In the genomic region with DNA sequence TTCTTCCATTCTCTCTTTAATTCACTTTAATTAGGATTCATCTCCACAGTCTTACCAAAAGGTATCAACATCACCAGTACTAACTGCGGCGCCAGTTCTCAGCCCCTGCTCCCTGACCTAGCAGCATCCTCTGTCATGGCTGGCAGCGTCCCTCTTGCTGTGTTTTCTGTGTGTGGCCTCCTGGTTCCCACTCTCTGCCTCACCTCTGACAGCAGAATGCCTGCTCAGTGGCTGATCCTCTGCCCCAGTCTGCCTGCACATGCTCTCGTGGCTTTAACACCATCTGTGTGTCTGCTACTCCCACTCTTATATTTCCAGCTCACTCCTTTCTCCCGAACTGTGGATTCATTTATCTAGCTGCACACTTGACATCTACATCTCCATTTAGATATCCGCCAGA, we compare ENCODE assay signal across 20 cellular contexts.
A peak's percentile ranks its signal among the peaks of the same experiment; 100 is the strongest.
DNase-seq lines count a peak whose midpoint lies in the region; ATAC-seq, FAIRE-seq and TF ChIP-seq lines count a peak whose summit lies in the region.
"Had no signal": no experiment of that assay in that cellular context is flagged by ENCODE, and none has a peak within 500 bp of the region (broad histone marks: within the 10 kb centered on the region; RNA-seq: fewer than 3 reads in every experiment).

No MANE protein-coding gene starts in this region.

- H3K9ac ChIP-seq in DND-41 (ENCODE audit: low read depth, low read length), result no peak overlapping the region
- no peak overlapping the region for H3K9ac ChIP-seq in H1 (replicated peaks in 1 of 4; ENCODE audit: extremely low read depth in 1 of 4, low read depth in 3 of 4, low read length in 3 of 4)
- H3K9ac ChIP-seq in neuronal stem cell (ENCODE audit: low read depth, low read length, poor library complexity), result no peak overlapping the region

- no peak overlapping the region for H3K18ac ChIP-seq in H1 (ENCODE audit: extremely low read depth, low read length)
- no peak overlapping the region for H3K18ac ChIP-seq in neuronal stem cell (ENCODE audit: low read length)

- no peak overlapping the region for H4K8ac ChIP-seq in H1 (ENCODE audit: extremely low read depth, insufficient read depth, low read length)
- no peak overlapping the region for H4K8ac ChIP-seq in neuronal stem cell (ENCODE audit: low read depth, low read length)

- no peak overlapping the region for H3K23ac ChIP-seq in H1 (ENCODE audit: insufficient read length)
- no peak overlapping the region for H3K23ac ChIP-seq in neuronal stem cell (ENCODE audit: low read depth, low read length, poor library complexity)

- H3K56ac ChIP-seq in H1 (replicated peaks; ENCODE audit: insufficient read length, low read depth, low read length), result no peak overlapping the region

- DNase-seq in Ammon's horn (ENCODE audit: low spot score) (peak; percentile 40), DND-41 (no peak), H1 (ENCODE audit: low read depth in 1 of 2, low spot score in 2 of 2) (no peak), neuronal stem cell (ENCODE audit: low spot score) (no peak), NAMALWA (ENCODE audit: low spot score) (no peak)
- no peak for DNase-seq in activated naive CD8-positive, alpha-beta T cell treated with anti-CD3 and anti-CD28 coated beads, Interleukin-2, amount 50 U/mL, for 24 hours
- no peak for DNase-seq in activated naive CD4-positive, alpha-beta T cell treated with anti-CD3 and anti-CD28 coated beads for 36 hours
- DNase-seq: ACHN; Caco-2; CD4-positive, alpha-beta T cell; DMS79 treated with DMSO at 0.1 percent for 48 hours; EL; GOT3; H9; KG1 had no signal

- H2BK5ac ChIP-seq in H1 (ENCODE audit: low read depth, low read length) (no peak overlapping the region), neuronal stem cell (ENCODE audit: low read length) (no peak overlapping the region)

- H4K91ac ChIP-seq in H1 (replicated peaks; ENCODE audit: insufficient read length, low read length) (no peak overlapping the region), neuronal stem cell (ENCODE audit: low read depth, low read length, poor library complexity) (no peak overlapping the region)

- H3K79me2 ChIP-seq in DND-41 (ENCODE audit: insufficient read depth, low read length) (no peaks in the 10 kb centered on the region), H1 (ENCODE audit: control insufficient read depth in 1 of 2, insufficient read depth in 2 of 2, low read length in 2 of 2) (no peaks in the 10 kb centered on the region)

- H2BK120ac ChIP-seq in H1 (replicated peaks; ENCODE audit: low read depth, low read length) (no peak overlapping the region), neuronal stem cell (ENCODE audit: low read depth, low read length) (no peak overlapping the region)

- H2AFZ ChIP-seq in DND-41 (ENCODE audit: low read depth, low read length) (no peak overlapping the region), H1 (ENCODE audit: low read length) (peak overlapping the region; percentile 20; the same call in 1 of the 2 replicates), neuronal stem cell (ENCODE audit: low read length) (peak overlapping the region; percentile 34)

- H3K4me1 ChIP-seq in DND-41 (ENCODE audit: insufficient read depth, low read length) (peaks cover 19% of the 10 kb centered on the region), H1 (replicated peaks in 1 of 4; ENCODE audit: control insufficient read depth in 3 of 4, insufficient read depth in 4 of 4, low read length in 3 of 4) (no peaks in the 10 kb centered on the region), neuronal stem cell (ENCODE audit: control insufficient read depth in 2 of 2, insufficient read depth in 1 of 2, low read depth in 1 of 2, low read length in 2 of 2) (peaks cover 0 to 2% of the 10 kb centered on the region in 2 donors)
- H3K4me1 ChIP-seq: Caco-2 had no signal

- TF ChIP-seq RAD21 in H1 (IDR thresholded peaks at IDR 0.05 in 1 of 2, conservative IDR thresholded peaks at IDR 0.05 in 1 of 2; ENCODE audit: low read depth in 2 of 2, low read length in 2 of 2), result no peak

- CTCF ChIA-PET in H1 (lab: Charles Lee; ENCODE audit: partially characterized antibody), result no interaction called here
- CTCF ChIA-PET in activated naive CD4-positive, alpha-beta T cell treated with anti-CD3 and anti-CD28 coated beads for 36 hours (lab: Charles Lee), result no interaction called here

- ATAC-seq in DND-41 (ENCODE audit: insufficient read depth, low read depth), result 0 out of 3 replicates have a peak, but pooled peaks have one; percentile 34
- no peak for ATAC-seq in activated naive CD8-positive, alpha-beta T cell treated with anti-CD3 and anti-CD28 coated beads, Interleukin-2, amount 50 U/mL, for 24 hours

- no peaks in the 10 kb centered on the region for H3K9me3 Mint-ChIP-seq in activated naive CD8-positive, alpha-beta T cell treated with anti-CD3 and anti-CD28 coated beads, Interleukin-2, amount 50 U/mL, for 24 hours
- no peaks in the 10 kb centered on the region for H3K9me3 Mint-ChIP-seq in activated naive CD4-positive, alpha-beta T cell treated with anti-CD3 and anti-CD28 coated beads for 36 hours
- H3K9me3 Mint-ChIP-seq: CD4-positive, alpha-beta T cell; H9 had no signal

- intact Hi-C loops in activated naive CD4-positive, alpha-beta T cell treated with anti-CD3 and anti-CD28 coated beads for 36 hours (cut with micrococcal nuclease), result no loop called here

- H3K4me3 Mint-ChIP-seq in activated naive CD8-positive, alpha-beta T cell treated with anti-CD3 and anti-CD28 coated beads, Interleukin-2, amount 50 U/mL, for 24 hours, result no peak overlapping the region
- no peak overlapping the region for H3K4me3 Mint-ChIP-seq in activated naive CD4-positive, alpha-beta T cell treated with anti-CD3 and anti-CD28 coated beads for 36 hours
- H3K4me3 Mint-ChIP-seq: CD4-positive, alpha-beta T cell; H9 had no signal

- no peak for TF ChIP-seq EP300 in H1 (IDR thresholded peaks at IDR 0.05; ENCODE audit: borderline replicate concordance in 1 of 2, low read depth in 2 of 2, low read length in 2 of 2)

- H3K9me3 ChIP-seq in DND-41 (ENCODE audit: insufficient read depth, low read length, severe bottlenecking) (no peaks in the 10 kb centered on the region), H1 (ENCODE audit: insufficient read depth in 2 of 2, low read depth in 1 of 2, low read length in 1 of 2) (no peaks in the 10 kb centered on the region), neuronal stem cell (replicated peaks in 1 of 2; ENCODE audit: control insufficient read depth in 2 of 2, insufficient read depth in 1 of 2, low read depth in 1 of 2, low read length in 2 of 2) (no peaks in the 10 kb centered on the region)
- H3K9me3 ChIP-seq: Caco-2 had no signal

- H2BK12ac ChIP-seq in H1 (ENCODE audit: low read depth, low read length) (no peak overlapping the region), neuronal stem cell (ENCODE audit: low read length) (no peak overlapping the region)

- H2BK15ac ChIP-seq in H1 (ENCODE audit: low read length) (no peak overlapping the region), neuronal stem cell (ENCODE audit: low read length) (no peak overlapping the region)

- no peaks in the 10 kb centered on the region for H3K23me2 ChIP-seq in H1 (ENCODE audit: low read depth, low read length)

- H4K20me1 ChIP-seq in DND-41 (ENCODE audit: insufficient read depth, low read length) (no peaks in the 10 kb centered on the region), H1 (replicated peaks in 1 of 2; ENCODE audit: control insufficient read depth in 1 of 2, insufficient read depth in 2 of 2, low read length in 2 of 2) (no peaks in the 10 kb centered on the region)

- H3K27ac ChIP-seq in DND-41 (ENCODE audit: low read length) (0 out of 2 replicates have a peak overlapping the region, but pooled peaks have one; percentile 39), H1 (ENCODE audit: low read depth, low read length) (no peak overlapping the region), neuronal stem cell (replicated peaks; ENCODE audit: low read length) (no peak overlapping the region)
- H3K27ac ChIP-seq: C4-2B had no signal

- H3K27me3 Mint-ChIP-seq in activated naive CD8-positive, alpha-beta T cell treated with anti-CD3 and anti-CD28 coated beads, Interleukin-2, amount 50 U/mL, for 24 hours, result peaks cover 3% of the 10 kb centered on the region
- peaks cover 10% of the 10 kb centered on the region for H3K27me3 Mint-ChIP-seq in activated naive CD4-positive, alpha-beta T cell treated with anti-CD3 and anti-CD28 coated beads for 36 hours (ENCODE audit: low read depth)

- H3K36me3 ChIP-seq in DND-41 (ENCODE audit: insufficient read depth, low read length) (no peaks in the 10 kb centered on the region), H1 (ENCODE audit: control insufficient read depth in 2 of 4, insufficient read depth in 4 of 4, low read length in 3 of 4) (no peaks in the 10 kb centered on the region), neuronal stem cell (replicated peaks in 1 of 2; ENCODE audit: control insufficient read depth in 2 of 2, insufficient read depth in 2 of 2, low read length in 2 of 2) (no peaks in the 10 kb centered on the region)

- no peak for TF ChIP-seq CTCF in DND-41 (IDR thresholded peaks at IDR 0.05; ENCODE audit: borderline replicate concordance, extremely low read depth, low read length, poor library complexity, severe bottlenecking)
- TF ChIP-seq CTCF in H1 (IDR thresholded peaks at IDR 0.05; ENCODE audit: control extremely low read depth in 1 of 3, insufficient read depth in 1 of 3, low read depth in 1 of 3, low read length in 3 of 3), result no peak

- POLR2A ChIA-PET in H1 (lab: Charles Lee; ENCODE audit: partially characterized antibody), result no interaction called here

- no peak overlapping the region for H4K5ac ChIP-seq in H1 (ENCODE audit: insufficient read length, low read depth, low read length)

- no peaks in the 10 kb centered on the region for H3K4me1 Mint-ChIP-seq in activated naive CD8-positive, alpha-beta T cell treated with anti-CD3 and anti-CD28 coated beads, Interleukin-2, amount 50 U/mL, for 24 hours
- no peaks in the 10 kb centered on the region for H3K4me1 Mint-ChIP-seq in activated naive CD4-positive, alpha-beta T cell treated with anti-CD3 and anti-CD28 coated beads for 36 hours (ENCODE audit: low read depth)
- H3K4me1 Mint-ChIP-seq: H9 had no signal

- no peak overlapping the region for H3K4me3 ChIP-seq in DND-41 (ENCODE audit: low read depth in 1 of 2, low read length in 2 of 2)
- no peak overlapping the region for H3K4me3 ChIP-seq in H1 (ENCODE audit: extremely low read depth in 1 of 4, insufficient read depth in 2 of 4, low read depth in 3 of 4, low read length in 4 of 4)
- no peak overlapping the region for H3K4me3 ChIP-seq in neuronal stem cell (ENCODE audit: low read length in 2 of 2)

- no peaks in the 10 kb centered on the region for H3K36me3 Mint-ChIP-seq in activated naive CD8-positive, alpha-beta T cell treated with anti-CD3 and anti-CD28 coated beads, Interleukin-2, amount 50 U/mL, for 24 hours (ENCODE audit: low read depth)
- no peaks in the 10 kb centered on the region for H3K36me3 Mint-ChIP-seq in activated naive CD4-positive, alpha-beta T cell treated with anti-CD3 and anti-CD28 coated beads for 36 hours (ENCODE audit: low read depth)

- H3K27me3 ChIP-seq in DND-41 (ENCODE audit: insufficient read depth, low read length, poor library complexity) (no peaks in the 10 kb centered on the region), H1 (replicated peaks in 1 of 4; ENCODE audit: control insufficient read depth in 3 of 4, extremely low read depth in 1 of 4, insufficient read depth in 3 of 4, low read length in 3 of 4) (no peaks in the 10 kb centered on the region), neuronal stem cell (ENCODE audit: control insufficient read depth in 3 of 3, insufficient read depth in 3 of 3, low read depth in 1 of 3, low read length in 3 of 3) (no peaks in the 10 kb centered on the region)

- no peak overlapping the region for H3K27ac Mint-ChIP-seq in activated naive CD8-positive, alpha-beta T cell treated with anti-CD3 and anti-CD28 coated beads, Interleukin-2, amount 50 U/mL, for 24 hours
- no peak overlapping the region for H3K27ac Mint-ChIP-seq in activated naive CD4-positive, alpha-beta T cell treated with anti-CD3 and anti-CD28 coated beads for 36 hours
- H3K27ac Mint-ChIP-seq: CD4-positive, alpha-beta T cell; H9 had no signal

- WGBS in H1 (ENCODE audit: extremely low coverage in 1 of 2, insufficient coverage in 1 of 2, insufficient read length in 1 of 2, insufficient replicate concordance in 2 of 2, low coverage in 1 of 2, low lambda C conversion rate in 2 of 2, missing lambda C conversion rate in 1 of 2), 2 experiments, result 78% methylated on average over 6 of the region's 6 CpGs; no CpG with 5 or more reads in 1 of the 2 experiments
- no CpG with 5 or more reads among the region's 6 CpGs for WGBS in neuronal stem cell (ENCODE audit: extremely low coverage in 2 of 2, insufficient read length in 2 of 2, insufficient replicate concordance in 1 of 2), 2 donors

- H3K79me1 ChIP-seq in H1 (ENCODE audit: low read depth, low read length), result no peaks in the 10 kb centered on the region
- no peaks in the 10 kb centered on the region for H3K79me1 ChIP-seq in neuronal stem cell (ENCODE audit: low read depth, low read length)

- FAIRE-seq in H1 (lab: Jason Lieb, UNC), result no peak
- FAIRE-seq: D721Med, G401.6, GM12891, GM18507 had no signal

- no peak overlapping the region for H2BK20ac ChIP-seq in H1 (ENCODE audit: low read length)

- TF ChIP-seq POLR2A in H1 (IDR thresholded peaks at IDR 0.05; ENCODE audit: control extremely low read depth in 1 of 2, low read depth in 2 of 2, low read length in 2 of 2), result no peak

- no peak overlapping the region for H3K4me2 ChIP-seq in DND-41 (ENCODE audit: insufficient read depth, low read length)
- H3K4me2 ChIP-seq in H1 (ENCODE audit: insufficient read depth in 1 of 2, low read depth in 2 of 2, low read length in 2 of 2), result no peak overlapping the region
- no peak overlapping the region for H3K4me2 ChIP-seq in neuronal stem cell (ENCODE audit: insufficient read depth, low read length, poor library complexity, severe bottlenecking)

- H2AK5ac ChIP-seq in H1 (ENCODE audit: low read depth, low read length), result no peak overlapping the region
- H2AK5ac ChIP-seq in neuronal stem cell (ENCODE audit: low read depth, low read length), result no peak overlapping the region

- no peak overlapping the region for H3K14ac ChIP-seq in H1 (ENCODE audit: insufficient read length)
- no peak overlapping the region for H3K14ac ChIP-seq in neuronal stem cell (ENCODE audit: low read length)

- H3K4ac ChIP-seq in H1 (replicated peaks; ENCODE audit: insufficient read length, low read depth, low read length), result no peak overlapping the region
- H3K4ac ChIP-seq in neuronal stem cell (ENCODE audit: low read length), result no peak overlapping the region
